Comparison of ENCODE assay signal across 1 cellular context in genomic region chr9:108430655-108431054, GRCh38.
"Had no signal": no experiment of that assay in that cellular context is flagged by ENCODE, and none has a peak within 500 bp of the region (broad histone marks: within the 10 kb centered on the region; RNA-seq: fewer than 3 reads in every experiment).

No MANE protein-coding gene starts in this region.

- H3K36me3 ChIP-seq: MG63 had no signal

- H3K4me3 ChIP-seq: MG63 had no signal
